1 cellular context compared by ENCODE assay signal in the genomic region with DNA sequence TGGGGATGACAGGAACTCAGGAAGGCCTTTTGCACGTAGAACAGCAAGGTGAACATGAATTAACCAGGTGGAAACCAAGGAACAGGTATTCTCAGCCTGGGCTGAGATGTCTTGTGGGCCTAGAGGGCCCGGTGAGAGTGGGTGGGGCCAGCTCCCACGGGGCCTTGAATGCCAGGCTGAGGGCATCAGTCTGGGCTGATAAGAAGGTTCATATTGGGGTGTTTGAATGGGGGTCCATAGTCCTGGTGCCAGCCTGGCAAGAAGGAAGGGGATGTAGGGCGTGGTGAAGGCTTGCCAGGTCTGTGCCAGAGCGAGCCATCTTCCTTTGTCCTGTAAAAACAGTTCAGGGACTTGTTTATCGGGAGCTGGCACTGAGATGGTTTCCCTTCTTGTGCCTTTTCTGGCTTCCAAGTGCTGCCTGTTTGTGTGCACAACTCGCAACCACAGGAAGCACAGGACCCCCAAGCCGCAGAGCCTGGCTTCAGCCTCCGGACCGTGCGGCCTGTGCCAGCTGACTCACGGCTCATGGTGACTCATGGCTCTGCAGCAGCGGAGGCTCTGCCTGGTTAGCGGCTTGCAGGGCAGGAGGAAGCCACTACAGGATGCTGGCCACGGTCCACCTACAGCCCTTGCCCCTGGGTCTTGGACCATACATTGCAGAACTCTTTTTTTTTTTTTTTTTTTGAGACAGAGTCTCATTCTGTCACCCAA.
TF ChIP-seq lines count a peak whose summit lies in the region.

No MANE protein-coding gene starts in this region.

TF ChIP-seq in HepG2, 621 proteins besides CTCF, POLR2A, EP300 and RAD21 (continued from another document and continues in another):
- TF ChIP-seq, protein P1, sequence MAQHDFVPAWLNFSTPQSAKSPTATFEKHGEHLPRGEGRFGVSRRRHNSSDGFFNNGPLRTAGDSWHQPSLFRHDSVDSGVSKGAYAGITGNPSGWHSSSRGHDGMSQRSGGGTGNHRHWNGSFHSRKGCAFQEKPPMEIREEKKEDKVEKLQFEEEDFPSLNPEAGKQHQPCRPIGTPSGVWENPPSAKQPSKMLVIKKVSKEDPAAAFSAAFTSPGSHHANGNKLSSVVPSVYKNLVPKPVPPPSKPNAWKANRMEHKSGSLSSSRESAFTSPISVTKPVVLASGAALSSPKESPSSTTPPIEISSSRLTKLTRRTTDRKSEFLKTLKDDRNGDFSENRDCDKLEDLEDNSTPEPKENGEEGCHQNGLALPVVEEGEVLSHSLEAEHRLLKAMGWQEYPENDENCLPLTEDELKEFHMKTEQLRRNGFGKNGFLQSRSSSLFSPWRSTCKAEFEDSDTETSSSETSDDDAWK (CRISPR knock-in tag; IDR thresholded peaks at IDR 0.05): no peak
- TF ChIP-seq ZNF24 (IDR thresholded peaks at IDR 0.05) (no peak), ZNF225 (CRISPR knock-in tag; IDR thresholded peaks at IDR 0.05) (no peak), SMAD3 (CRISPR knock-in tag; IDR thresholded peaks at IDR 0.05) (no peak), ZNF883 (CRISPR knock-in tag; IDR thresholded peaks at IDR 0.05; ENCODE audit: not compliant biosample characterization) (no peak), TEAD3 (CRISPR knock-in tag; optimal IDR thresholded peaks at IDR 0.05; ENCODE audit: borderline replicate concordance) (peak; percentile 28), ZFP36L2 (CRISPR knock-in tag; IDR thresholded peaks at IDR 0.05) (no peak), KAT2B (IDR thresholded peaks at IDR 0.05; ENCODE audit: borderline replicate concordance, low read depth, low read length) (no peak), ZNF354B (CRISPR knock-in tag; IDR thresholded peaks at IDR 0.05) (no peak), SP1 (IDR thresholded peaks at IDR 0.05) (no peak), SP1 (CRISPR knock-in tag; IDR thresholded peaks at IDR 0.05) (no peak), HIVEP1 (CRISPR knock-in tag; IDR thresholded peaks at IDR 0.05) (no peak), SIN3B (IDR thresholded peaks at IDR 0.05; ENCODE audit: low read length) (no peak), RBFOX2 (IDR thresholded peaks at IDR 0.05; ENCODE audit: low read depth, low read length) (no peak), CEBPG (CRISPR knock-in tag; IDR thresholded peaks at IDR 0.05) (no peak), ZSCAN9 (CRISPR knock-in tag; IDR thresholded peaks at IDR 0.05; ENCODE audit: borderline replicate concordance) (no peak), EEA1 (CRISPR knock-in tag; IDR thresholded peaks at IDR 0.05; ENCODE audit: borderline replicate concordance) (no peak), STAG1 (CRISPR knock-in tag; IDR thresholded peaks at IDR 0.05) (0 out of 2 replicates have a peak, but pooled peaks have one; percentile 5), RXRB (CRISPR knock-in tag; IDR thresholded peaks at IDR 0.05; ENCODE audit: borderline replicate concordance) (no peak), ZNF839 (CRISPR knock-in tag; IDR thresholded peaks at IDR 0.05; ENCODE audit: borderline replicate concordance) (no peak), MTA1 (CRISPR knock-in tag; IDR thresholded peaks at IDR 0.05; ENCODE audit: borderline replicate concordance) (no peak)
- TF ChIP-seq, protein P2, sequence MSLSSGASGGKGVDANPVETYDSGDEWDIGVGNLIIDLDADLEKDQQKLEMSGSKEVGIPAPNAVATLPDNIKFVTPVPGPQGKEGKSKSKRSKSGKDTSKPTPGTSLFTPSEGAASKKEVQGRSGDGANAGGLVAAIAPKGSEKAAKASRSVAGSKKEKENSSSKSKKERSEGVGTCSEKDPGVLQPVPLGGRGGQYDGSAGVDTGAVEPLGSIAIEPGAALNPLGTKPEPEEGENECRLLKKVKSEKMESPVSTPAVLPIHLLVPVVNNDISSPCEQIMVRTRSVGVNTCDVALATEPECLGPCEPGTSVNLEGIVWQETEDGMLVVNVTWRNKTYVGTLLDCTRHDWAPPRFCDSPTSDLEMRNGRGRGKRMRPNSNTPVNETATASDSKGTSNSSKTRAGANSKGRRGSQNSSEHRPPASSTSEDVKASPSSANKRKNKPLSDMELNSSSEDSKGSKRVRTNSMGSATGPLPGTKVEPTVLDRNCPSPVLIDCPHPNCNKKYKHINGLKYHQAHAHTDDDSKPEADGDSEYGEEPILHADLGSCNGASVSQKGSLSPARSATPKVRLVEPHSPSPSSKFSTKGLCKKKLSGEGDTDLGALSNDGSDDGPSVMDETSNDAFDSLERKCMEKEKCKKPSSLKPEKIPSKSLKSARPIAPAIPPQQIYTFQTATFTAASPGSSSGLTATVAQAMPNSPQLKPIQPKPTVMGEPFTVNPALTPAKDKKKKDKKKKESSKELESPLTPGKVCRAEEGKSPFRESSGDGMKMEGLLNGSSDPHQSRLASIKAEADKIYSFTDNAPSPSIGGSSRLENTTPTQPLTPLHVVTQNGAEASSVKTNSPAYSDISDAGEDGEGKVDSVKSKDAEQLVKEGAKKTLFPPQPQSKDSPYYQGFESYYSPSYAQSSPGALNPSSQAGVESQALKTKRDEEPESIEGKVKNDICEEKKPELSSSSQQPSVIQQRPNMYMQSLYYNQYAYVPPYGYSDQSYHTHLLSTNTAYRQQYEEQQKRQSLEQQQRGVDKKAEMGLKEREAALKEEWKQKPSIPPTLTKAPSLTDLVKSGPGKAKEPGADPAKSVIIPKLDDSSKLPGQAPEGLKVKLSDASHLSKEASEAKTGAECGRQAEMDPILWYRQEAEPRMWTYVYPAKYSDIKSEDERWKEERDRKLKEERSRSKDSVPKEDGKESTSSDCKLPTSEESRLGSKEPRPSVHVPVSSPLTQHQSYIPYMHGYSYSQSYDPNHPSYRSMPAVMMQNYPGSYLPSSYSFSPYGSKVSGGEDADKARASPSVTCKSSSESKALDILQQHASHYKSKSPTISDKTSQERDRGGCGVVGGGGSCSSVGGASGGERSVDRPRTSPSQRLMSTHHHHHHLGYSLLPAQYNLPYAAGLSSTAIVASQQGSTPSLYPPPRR (CRISPR knock-in tag; IDR thresholded peaks at IDR 0.05; ENCODE audit: borderline replicate concordance): no peak
- TF ChIP-seq, protein P3, sequence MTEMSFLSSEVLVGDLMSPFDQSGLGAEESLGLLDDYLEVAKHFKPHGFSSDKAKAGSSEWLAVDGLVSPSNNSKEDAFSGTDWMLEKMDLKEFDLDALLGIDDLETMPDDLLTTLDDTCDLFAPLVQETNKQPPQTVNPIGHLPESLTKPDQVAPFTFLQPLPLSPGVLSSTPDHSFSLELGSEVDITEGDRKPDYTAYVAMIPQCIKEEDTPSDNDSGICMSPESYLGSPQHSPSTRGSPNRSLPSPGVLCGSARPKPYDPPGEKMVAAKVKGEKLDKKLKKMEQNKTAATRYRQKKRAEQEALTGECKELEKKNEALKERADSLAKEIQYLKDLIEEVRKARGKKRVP (CRISPR knock-in tag; IDR thresholded peaks at IDR 0.05): no peak
- TF ChIP-seq, protein P4, sequence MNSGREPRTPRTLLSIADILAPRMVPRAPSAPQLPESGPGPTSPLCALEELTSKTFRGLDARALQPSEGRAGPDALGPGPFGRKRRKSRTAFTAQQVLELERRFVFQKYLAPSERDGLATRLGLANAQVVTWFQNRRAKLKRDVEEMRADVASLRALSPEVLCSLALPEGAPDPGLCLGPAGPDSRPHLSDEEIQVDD (CRISPR knock-in tag; IDR thresholded peaks at IDR 0.05; ENCODE audit: borderline replicate concordance): no peak
- TF ChIP-seq, protein P5, sequence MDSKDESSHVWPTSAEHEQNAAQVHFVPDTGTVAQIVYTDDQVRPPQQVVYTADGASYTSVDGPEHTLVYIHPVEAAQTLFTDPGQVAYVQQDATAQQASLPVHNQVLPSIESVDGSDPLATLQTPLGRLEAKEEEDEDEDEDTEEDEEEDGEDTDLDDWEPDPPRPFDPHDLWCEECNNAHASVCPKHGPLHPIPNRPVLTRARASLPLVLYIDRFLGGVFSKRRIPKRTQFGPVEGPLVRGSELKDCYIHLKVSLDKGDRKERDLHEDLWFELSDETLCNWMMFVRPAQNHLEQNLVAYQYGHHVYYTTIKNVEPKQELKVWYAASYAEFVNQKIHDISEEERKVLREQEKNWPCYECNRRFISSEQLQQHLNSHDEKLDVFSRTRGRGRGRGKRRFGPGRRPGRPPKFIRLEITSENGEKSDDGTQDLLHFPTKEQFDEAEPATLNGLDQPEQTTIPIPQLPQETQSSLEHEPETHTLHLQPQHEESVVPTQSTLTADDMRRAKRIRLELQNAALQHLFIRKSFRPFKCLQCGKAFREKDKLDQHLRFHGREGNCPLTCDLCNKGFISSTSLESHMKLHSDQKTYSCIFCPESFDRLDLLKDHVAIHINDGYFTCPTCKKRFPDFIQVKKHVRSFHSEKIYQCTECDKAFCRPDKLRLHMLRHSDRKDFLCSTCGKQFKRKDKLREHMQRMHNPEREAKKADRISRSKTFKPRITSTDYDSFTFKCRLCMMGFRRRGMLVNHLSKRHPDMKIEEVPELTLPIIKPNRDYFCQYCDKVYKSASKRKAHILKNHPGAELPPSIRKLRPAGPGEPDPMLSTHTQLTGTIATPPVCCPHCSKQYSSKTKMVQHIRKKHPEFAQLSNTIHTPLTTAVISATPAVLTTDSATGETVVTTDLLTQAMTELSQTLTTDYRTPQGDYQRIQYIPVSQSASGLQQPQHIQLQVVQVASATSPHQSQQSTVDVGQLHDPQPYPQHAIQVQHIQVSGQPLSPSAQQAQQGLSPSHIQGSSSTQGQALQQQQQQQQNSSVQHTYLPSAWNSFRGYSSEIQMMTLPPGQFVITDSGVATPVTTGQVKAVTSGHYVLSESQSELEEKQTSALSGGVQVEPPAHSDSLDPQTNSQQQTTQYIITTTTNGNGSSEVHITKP (CRISPR knock-in tag; IDR thresholded peaks at IDR 0.05; ENCODE audit: low read depth): no peak
- TF ChIP-seq, protein P6, sequence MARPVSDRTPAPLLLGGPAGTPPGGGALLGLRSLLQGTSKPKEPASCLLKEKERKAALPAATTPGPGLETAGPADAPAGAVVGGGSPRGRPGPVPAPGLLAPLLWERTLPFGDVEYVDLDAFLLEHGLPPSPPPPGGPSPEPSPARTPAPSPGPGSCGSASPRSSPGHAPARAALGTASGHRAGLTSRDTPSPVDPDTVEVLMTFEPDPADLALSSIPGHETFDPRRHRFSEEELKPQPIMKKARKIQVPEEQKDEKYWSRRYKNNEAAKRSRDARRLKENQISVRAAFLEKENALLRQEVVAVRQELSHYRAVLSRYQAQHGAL (CRISPR knock-in tag; IDR thresholded peaks at IDR 0.05; ENCODE audit: not compliant biosample characterization): no peak
- TF ChIP-seq, protein P7, sequence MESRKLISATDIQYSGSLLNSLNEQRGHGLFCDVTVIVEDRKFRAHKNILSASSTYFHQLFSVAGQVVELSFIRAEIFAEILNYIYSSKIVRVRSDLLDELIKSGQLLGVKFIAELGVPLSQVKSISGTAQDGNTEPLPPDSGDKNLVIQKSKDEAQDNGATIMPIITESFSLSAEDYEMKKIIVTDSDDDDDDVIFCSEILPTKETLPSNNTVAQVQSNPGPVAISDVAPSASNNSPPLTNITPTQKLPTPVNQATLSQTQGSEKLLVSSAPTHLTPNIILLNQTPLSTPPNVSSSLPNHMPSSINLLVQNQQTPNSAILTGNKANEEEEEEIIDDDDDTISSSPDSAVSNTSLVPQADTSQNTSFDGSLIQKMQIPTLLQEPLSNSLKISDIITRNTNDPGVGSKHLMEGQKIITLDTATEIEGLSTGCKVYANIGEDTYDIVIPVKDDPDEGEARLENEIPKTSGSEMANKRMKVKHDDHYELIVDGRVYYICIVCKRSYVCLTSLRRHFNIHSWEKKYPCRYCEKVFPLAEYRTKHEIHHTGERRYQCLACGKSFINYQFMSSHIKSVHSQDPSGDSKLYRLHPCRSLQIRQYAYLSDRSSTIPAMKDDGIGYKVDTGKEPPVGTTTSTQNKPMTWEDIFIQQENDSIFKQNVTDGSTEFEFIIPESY (CRISPR knock-in tag; IDR thresholded peaks at IDR 0.05): peak; percentile 93
- TF ChIP-seq, protein P8, sequence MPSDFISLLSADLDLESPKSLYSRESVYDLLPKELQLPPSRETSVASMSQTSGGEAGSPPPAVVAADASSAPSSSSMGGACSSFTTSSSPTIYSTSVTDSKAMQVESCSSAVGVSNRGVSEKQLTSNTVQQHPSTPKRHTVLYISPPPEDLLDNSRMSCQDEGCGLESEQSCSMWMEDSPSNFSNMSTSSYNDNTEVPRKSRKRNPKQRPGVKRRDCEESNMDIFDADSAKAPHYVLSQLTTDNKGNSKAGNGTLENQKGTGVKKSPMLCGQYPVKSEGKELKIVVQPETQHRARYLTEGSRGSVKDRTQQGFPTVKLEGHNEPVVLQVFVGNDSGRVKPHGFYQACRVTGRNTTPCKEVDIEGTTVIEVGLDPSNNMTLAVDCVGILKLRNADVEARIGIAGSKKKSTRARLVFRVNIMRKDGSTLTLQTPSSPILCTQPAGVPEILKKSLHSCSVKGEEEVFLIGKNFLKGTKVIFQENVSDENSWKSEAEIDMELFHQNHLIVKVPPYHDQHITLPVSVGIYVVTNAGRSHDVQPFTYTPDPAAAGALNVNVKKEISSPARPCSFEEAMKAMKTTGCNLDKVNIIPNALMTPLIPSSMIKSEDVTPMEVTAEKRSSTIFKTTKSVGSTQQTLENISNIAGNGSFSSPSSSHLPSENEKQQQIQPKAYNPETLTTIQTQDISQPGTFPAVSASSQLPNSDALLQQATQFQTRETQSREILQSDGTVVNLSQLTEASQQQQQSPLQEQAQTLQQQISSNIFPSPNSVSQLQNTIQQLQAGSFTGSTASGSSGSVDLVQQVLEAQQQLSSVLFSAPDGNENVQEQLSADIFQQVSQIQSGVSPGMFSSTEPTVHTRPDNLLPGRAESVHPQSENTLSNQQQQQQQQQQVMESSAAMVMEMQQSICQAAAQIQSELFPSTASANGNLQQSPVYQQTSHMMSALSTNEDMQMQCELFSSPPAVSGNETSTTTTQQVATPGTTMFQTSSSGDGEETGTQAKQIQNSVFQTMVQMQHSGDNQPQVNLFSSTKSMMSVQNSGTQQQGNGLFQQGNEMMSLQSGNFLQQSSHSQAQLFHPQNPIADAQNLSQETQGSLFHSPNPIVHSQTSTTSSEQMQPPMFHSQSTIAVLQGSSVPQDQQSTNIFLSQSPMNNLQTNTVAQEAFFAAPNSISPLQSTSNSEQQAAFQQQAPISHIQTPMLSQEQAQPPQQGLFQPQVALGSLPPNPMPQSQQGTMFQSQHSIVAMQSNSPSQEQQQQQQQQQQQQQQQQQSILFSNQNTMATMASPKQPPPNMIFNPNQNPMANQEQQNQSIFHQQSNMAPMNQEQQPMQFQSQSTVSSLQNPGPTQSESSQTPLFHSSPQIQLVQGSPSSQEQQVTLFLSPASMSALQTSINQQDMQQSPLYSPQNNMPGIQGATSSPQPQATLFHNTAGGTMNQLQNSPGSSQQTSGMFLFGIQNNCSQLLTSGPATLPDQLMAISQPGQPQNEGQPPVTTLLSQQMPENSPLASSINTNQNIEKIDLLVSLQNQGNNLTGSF (CRISPR knock-in tag; IDR thresholded peaks at IDR 0.05): no peak
- TF ChIP-seq, protein P9, sequence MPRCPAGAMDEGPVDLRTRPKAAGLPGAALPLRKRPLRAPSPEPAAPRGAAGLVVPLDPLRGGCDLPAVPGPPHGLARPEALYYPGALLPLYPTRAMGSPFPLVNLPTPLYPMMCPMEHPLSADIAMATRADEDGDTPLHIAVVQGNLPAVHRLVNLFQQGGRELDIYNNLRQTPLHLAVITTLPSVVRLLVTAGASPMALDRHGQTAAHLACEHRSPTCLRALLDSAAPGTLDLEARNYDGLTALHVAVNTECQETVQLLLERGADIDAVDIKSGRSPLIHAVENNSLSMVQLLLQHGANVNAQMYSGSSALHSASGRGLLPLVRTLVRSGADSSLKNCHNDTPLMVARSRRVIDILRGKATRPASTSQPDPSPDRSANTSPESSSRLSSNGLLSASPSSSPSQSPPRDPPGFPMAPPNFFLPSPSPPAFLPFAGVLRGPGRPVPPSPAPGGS (CRISPR knock-in tag; IDR thresholded peaks at IDR 0.05): no peak
- TF ChIP-seq, protein P10, sequence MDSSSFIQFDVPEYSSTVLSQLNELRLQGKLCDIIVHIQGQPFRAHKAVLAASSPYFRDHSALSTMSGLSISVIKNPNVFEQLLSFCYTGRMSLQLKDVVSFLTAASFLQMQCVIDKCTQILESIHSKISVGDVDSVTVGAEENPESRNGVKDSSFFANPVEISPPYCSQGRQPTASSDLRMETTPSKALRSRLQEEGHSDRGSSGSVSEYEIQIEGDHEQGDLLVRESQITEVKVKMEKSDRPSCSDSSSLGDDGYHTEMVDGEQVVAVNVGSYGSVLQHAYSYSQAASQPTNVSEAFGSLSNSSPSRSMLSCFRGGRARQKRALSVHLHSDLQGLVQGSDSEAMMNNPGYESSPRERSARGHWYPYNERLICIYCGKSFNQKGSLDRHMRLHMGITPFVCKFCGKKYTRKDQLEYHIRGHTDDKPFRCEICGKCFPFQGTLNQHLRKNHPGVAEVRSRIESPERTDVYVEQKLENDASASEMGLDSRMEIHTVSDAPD (CRISPR knock-in tag; IDR thresholded peaks at IDR 0.05): peak; percentile 49; the same call in 1 of the 2 replicates
